ENCODE assay signal across 11 cellular contexts in the genomic region with DNA sequence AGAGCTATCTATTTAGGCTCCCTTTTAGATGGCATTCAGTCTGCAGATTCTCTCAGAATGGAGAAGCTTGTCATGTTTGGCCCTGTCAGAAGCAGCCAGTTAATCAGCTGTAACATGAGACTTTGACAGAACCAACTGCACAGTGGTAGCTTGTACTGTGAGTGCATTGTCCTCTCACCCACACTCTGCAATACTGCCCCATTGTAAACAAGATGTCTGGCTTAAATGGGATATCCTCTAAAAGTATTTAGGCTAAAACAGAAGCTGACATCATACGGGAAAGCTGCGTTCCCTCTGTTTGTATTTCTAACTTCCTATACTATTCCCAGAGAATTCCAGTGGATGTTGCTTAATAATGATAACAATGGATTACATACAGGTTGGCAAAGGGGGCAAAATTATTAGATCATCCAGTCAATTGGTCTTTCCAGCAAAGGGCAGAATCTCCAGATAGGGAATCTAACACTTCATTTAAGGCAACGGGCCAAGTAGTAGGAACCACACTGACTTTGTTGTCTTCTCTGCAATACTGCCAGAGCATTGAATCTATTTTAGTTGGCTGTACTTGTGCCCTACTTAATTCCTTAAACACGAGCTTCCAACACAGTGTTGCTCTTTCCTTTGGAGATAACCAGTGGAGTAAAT. TPM values are rescaled to one million over a fixed set of nuclear protein-coding genes. Genes with fewer than 3 reads are reported as not detected.
DNase-seq lines count a peak whose midpoint lies in the region; TF ChIP-seq lines count a peak whose summit lies in the region.
"Had no signal": no experiment of that assay in that cellular context is flagged by ENCODE, and none has a peak within 500 bp of the region (broad histone marks: within the 10 kb centered on the region; RNA-seq: fewer than 3 reads in every experiment).

No MANE protein-coding gene starts in this region.

- H3K36me3 Mint-ChIP-seq in osteocyte (ENCODE audit: unreplicated experiment): no peaks in the 10 kb centered on the region

- no peaks in the 10 kb centered on the region for H3K79me2 ChIP-seq in GM23248 (ENCODE audit: insufficient read depth)

- H2AFZ ChIP-seq in GM23248: no peak overlapping the region

- in situ Hi-C loops in GM23248 (cut with MboI): loop anchor here (10.0 kb wide), 1 partner anchor 339 kb away; no protein-coding TSS in a partner anchor

- TF ChIP-seq CTCF in fibroblast of mammary gland (conservative IDR thresholded peaks at IDR 0.05; ENCODE audit: control insufficient read depth, insufficient read depth, low read depth, low read length) (no peak), osteocyte (IDR thresholded peaks at IDR 0.05) (no peak)

- H3K4me3 Mint-ChIP-seq in osteocyte (ENCODE audit: unreplicated experiment): no peak overlapping the region
- H3K4me3 Mint-ChIP-seq: T-helper 17 cell had no signal

- DNase-seq in GM23248: peak; percentile 36
- DNase-seq in NCI-H748 (lab: John Stamatoyannopoulos, UW; ENCODE audit: unreplicated experiment): peak; percentile 86
- peak; percentile 84 for DNase-seq in fibroblast of mammary gland (ENCODE audit: low read depth)
- DNase-seq in osteocyte (ENCODE audit: extremely low spot score, unreplicated experiment): no peak
- DNase-seq in cerebellar cortex (ENCODE audit: low spot score): no peak
- no peak for DNase-seq in activated CD4-positive, alpha-beta T cell treated with anti-CD3 and anti-CD28 coated beads for 1 hour
- no peak for DNase-seq in inferior parietal cortex (ENCODE audit: extremely low spot score)
- no peak for DNase-seq in hepatic stellate cell (ENCODE audit: low spot score)
- DNase-seq: GDM1, T-helper 17 cell had no signal

- H3K36me3 ChIP-seq in GM23248 (ENCODE audit: low read depth): no peaks in the 10 kb centered on the region

- no peaks in the 10 kb centered on the region for H3K27me3 ChIP-seq in GM23248 (replicated peaks; ENCODE audit: insufficient read depth)

- peaks cover 52% of the 10 kb centered on the region for H3F3A ChIP-seq in GM23248 (ENCODE audit: insufficient read depth)

- peak overlapping the region; percentile 18 for H3K27ac ChIP-seq in GM23248

- WGBS in GM23248 (ENCODE audit: low coverage in 1 of 2, low lambda C conversion rate in 2 of 2, missing lambda C conversion rate in 2 of 2), 2 experiments: 39 to 44% methylated on average over 4 of the region's 4 CpGs

- no peak overlapping the region for H3K9ac ChIP-seq in GM23248

- H3K9me2 ChIP-seq in GM23248 (ENCODE audit: insufficient read depth): no peaks in the 10 kb centered on the region

- peaks cover 5% of the 10 kb centered on the region for H3K9me3 Mint-ChIP-seq in osteocyte (ENCODE audit: unreplicated experiment)

- H4K20me1 ChIP-seq in GM23248 (ENCODE audit: insufficient read depth): no peaks in the 10 kb centered on the region

- H3K27ac Mint-ChIP-seq in osteocyte (ENCODE audit: unreplicated experiment): peak overlapping the region; percentile 55
- H3K27ac Mint-ChIP-seq: activated naive CD4-positive, alpha-beta T cell treated with anti-CD3 and anti-CD28 coated beads, Interleukin-2, amount 50 U/mL, for 72 hours; T-helper 17 cell had no signal

- peaks cover 7% of the 10 kb centered on the region for H3K27me3 Mint-ChIP-seq in osteocyte (ENCODE audit: unreplicated experiment)

- no peaks in the 10 kb centered on the region for H3K9me3 ChIP-seq in GM23248 (ENCODE audit: low read depth)

- no peak overlapping the region for H3K4me2 ChIP-seq in GM23248 (ENCODE audit: unreplicated experiment)

- peaks cover 61% of the 10 kb centered on the region for H3K4me1 ChIP-seq in GM23248 (ENCODE audit: insufficient read depth)

- H3K4me3 ChIP-seq in GM23248 (no peak overlapping the region), fibroblast of mammary gland (ENCODE audit: control insufficient read depth, low read depth, low read length) (no peak overlapping the region)

- H3K4me1 Mint-ChIP-seq in osteocyte (ENCODE audit: unreplicated experiment): peaks cover 53% of the 10 kb centered on the region

RNA-seq across cellular contexts. Expression of gene STAT4, which starts 15.4 kb away (rescaled TPM):
- 1.5 and 3.2 TPM in 2 replicates for total RNA-seq in GM23248 (2014; rRNA removed; shearing (Covaris generic))
- 1.9 and 2.2 TPM in 2 replicates for polyA plus RNA-seq in GM23248 (2016; fragmentation: Nextera tagmentation; extraction: Ambion mirVana)
- 0.47 and 1.3 TPM in 2 replicates for total RNA-seq in osteocyte

Comparison
In these comparisons a context has a peak if more than half of its experiments do, and no peak if none do; other contexts are left out.
1. DNase-seq: peak in GM23248 (single experiment), NCI-H748 (single experiment) and fibroblast of mammary gland (single experiment); none in osteocyte (single experiment), cerebellar cortex (single experiment), activated CD4-positive, alpha-beta T cell treated with anti-CD3 and anti-CD28 coated beads for 1 hour (single experiment), inferior parietal cortex (single experiment) and hepatic stellate cell (single experiment).